9 cellular contexts compared by ENCODE assay signal in the genomic region with DNA sequence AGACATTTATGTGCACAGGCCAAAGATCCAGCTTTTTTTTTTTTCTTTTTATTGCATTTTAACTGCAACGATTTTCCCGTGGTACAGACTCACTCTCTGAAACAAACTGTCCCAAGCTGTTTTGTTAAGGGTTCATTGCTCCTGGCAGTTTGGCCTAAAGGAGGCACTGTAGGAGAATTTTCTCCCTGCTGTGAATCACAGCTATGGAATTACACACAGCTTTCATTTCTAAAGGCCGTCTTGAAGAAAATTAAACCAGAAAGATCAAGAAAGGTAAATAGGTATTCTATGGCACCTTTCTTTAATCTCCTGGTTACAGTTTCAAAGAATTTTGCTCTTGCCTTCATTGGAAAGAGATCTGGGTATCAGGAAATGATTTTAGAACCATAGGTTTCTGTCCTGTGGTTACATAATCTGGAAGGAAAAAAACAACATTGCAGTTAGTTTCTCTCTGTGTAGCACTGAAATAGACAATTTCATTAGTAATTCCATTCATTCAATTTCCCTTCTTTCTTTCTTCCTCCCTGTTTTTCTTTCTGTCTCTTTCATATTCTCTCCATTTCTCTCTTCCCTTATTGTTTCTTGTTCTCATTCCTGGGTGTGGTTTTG. TPM values are rescaled to one million over a fixed set of nuclear protein-coding genes. Genes with fewer than 3 reads are reported as not detected.
DNase-seq lines count a peak whose midpoint lies in the region; ATAC-seq and TF ChIP-seq lines count a peak whose summit lies in the region.
"Had no signal": no experiment of that assay in that cellular context is flagged by ENCODE, and none has a peak within 500 bp of the region (broad histone marks: within the 10 kb centered on the region; RNA-seq: fewer than 3 reads in every experiment).

No MANE protein-coding gene starts in this region.

- peaks cover 3% of the 10 kb centered on the region for H3K4me1 ChIP-seq in foreskin keratinocyte

- ATAC-seq in SK-N-SH treated with all-trans-retinoic acid at 6 μM for 48 hours (peak; percentile 94), foreskin keratinocyte (peak; percentile 77), omental fat pad (ENCODE audit: low FRiP score) (peak; percentile 75), HG03442 (IDR thresholded peaks at IDR 0.05; ENCODE audit: unreplicated experiment) (no peak)

- peaks cover 8% of the 10 kb centered on the region for H3K27me3 ChIP-seq in foreskin keratinocyte

- peak overlapping the region; percentile 18 for H3K27ac ChIP-seq in foreskin keratinocyte

- DNase-seq in NOMO-1 (lab: John Stamatoyannopoulos, UW; ENCODE audit: unreplicated experiment in 2 of 2) (peak; percentile 24 to 53), NOMO-1 treated with dmso at 0.1 percent for 144 hours (lab: John Stamatoyannopoulos, UW; ENCODE audit: unreplicated experiment) (no peak), foreskin keratinocyte (peak; percentile 32 to 62), omental fat pad (ENCODE audit: low spot score) (no peak), NCI-H1694 (lab: John Stamatoyannopoulos, UW) (no peak)
- DNase-seq in stimulated activated naive CD4-positive, alpha-beta T cell (lab: John Stamatoyannopoulos, UW) = no peak
- DNase-seq: activated naive CD8-positive, alpha-beta T cell treated with anti-CD3 and anti-CD28 coated beads, Interleukin-2, amount 10 ng/mL, durations not matched to agents 7 days and 5 days had no signal

- TF ChIP-seq CTCF in foreskin keratinocyte (conservative IDR thresholded peaks at IDR 0.05) (peak; percentile 79), omental fat pad (IDR thresholded peaks at IDR 0.05) (no peak)

TF ChIP-seq in SK-N-SH treated with all-trans-retinoic acid at 6 μM for 48 hours, 23 proteins besides CTCF, POLR2A, EP300 and RAD21:
- TF ChIP-seq OSR1 (CRISPR knock-in tag; IDR thresholded peaks at IDR 0.05) = no peak
- TF ChIP-seq ZFP30 (CRISPR knock-in tag; IDR thresholded peaks at IDR 0.05) = no peak
- no peak for TF ChIP-seq ISL1 (CRISPR knock-in tag; IDR thresholded peaks at IDR 0.05)
- TF ChIP-seq, protein P1, sequence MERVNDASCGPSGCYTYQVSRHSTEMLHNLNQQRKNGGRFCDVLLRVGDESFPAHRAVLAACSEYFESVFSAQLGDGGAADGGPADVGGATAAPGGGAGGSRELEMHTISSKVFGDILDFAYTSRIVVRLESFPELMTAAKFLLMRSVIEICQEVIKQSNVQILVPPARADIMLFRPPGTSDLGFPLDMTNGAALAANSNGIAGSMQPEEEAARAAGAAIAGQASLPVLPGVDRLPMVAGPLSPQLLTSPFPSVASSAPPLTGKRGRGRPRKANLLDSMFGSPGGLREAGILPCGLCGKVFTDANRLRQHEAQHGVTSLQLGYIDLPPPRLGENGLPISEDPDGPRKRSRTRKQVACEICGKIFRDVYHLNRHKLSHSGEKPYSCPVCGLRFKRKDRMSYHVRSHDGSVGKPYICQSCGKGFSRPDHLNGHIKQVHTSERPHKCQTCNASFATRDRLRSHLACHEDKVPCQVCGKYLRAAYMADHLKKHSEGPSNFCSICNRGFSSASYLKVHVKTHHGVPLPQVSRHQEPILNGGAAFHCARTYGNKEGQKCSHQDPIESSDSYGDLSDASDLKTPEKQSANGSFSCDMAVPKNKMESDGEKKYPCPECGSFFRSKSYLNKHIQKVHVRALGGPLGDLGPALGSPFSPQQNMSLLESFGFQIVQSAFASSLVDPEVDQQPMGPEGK (CRISPR knock-in tag; IDR thresholded peaks at IDR 0.05; ENCODE audit: borderline replicate concordance) = no peak
- no peak for TF ChIP-seq GLIS3 (CRISPR knock-in tag; IDR thresholded peaks at IDR 0.05)
- no peak for TF ChIP-seq PPARA (CRISPR knock-in tag; IDR thresholded peaks at IDR 0.05; ENCODE audit: borderline replicate concordance)
TF ChIP-seq in SK-N-SH treated with all-trans-retinoic acid at 6 μM for 48 hours: peak in this region for 0.

RNA-seq across cellular contexts. Expression of a gene that starts 51.2 kb away (rescaled TPM):
- total RNA-seq in foreskin keratinocyte = not detected in 2 replicates
- polyA plus RNA-seq in foreskin keratinocyte = not detected in 2 replicates
- total RNA-seq in omental fat pad = 100 to 1,000 TPM; 511 to 996 (median 618) TPM

RNA-seq across cellular contexts. Expression of a gene that starts 59.4 kb away (rescaled TPM):
- total RNA-seq in foreskin keratinocyte (not detected in 2 replicates), omental fat pad (under 1 TPM in 2 of 4 donors, not detected in 2; 0.12 to 0.28 TPM)
- polyA plus RNA-seq in foreskin keratinocyte = not detected in 2 replicates
- total RNA-seq: activated naive CD8-positive, alpha-beta T cell treated with anti-CD3 and anti-CD28 coated beads, Interleukin-2, amount 10 ng/mL, durations not matched to agents 7 days and 5 days had no signal

Comparison
In these comparisons a context has a peak if more than half of its experiments do, and no peak if none do; other contexts are left out.
1. DNase-seq: peak in NOMO-1 (2 of 2) and foreskin keratinocyte (2 of 2); none in NOMO-1 treated with dmso at 0.1 percent for 144 hours (single experiment), omental fat pad (single experiment), stimulated activated naive CD4-positive, alpha-beta T cell (0 of 6) and NCI-H1694 (single experiment).
2. RNA of a gene that starts 51.2 kb away (total RNA-seq): 511 to 996 TPM in omental fat pad; not detected in foreskin keratinocyte; every median in the first group is over 100 times any median in the second.